ENCODE assay signal across 8 cellular contexts in genomic region chr19:30226464-30227070, GRCh38.
DNase-seq lines count a peak whose midpoint lies in the region; ATAC-seq, FAIRE-seq and TF ChIP-seq lines count a peak whose summit lies in the region.

No MANE protein-coding gene starts in this region.

- H3K9ac ChIP-seq in muscle layer of colon (ENCODE audit: low read length): no peak overlapping the region

- H3K4me3 Mint-ChIP-seq in MCF 10A (ENCODE audit: unreplicated experiment) (no peak overlapping the region), chondrocyte (ENCODE audit: unreplicated experiment) (peak overlapping the region; percentile 78)

- H3K36me3 ChIP-seq in breast epithelium (no peaks in the 10 kb centered on the region), muscle layer of colon (ENCODE audit: insufficient read depth, low read length) (no peaks in the 10 kb centered on the region)

- BruUV-seq in MCF 10A (replicated peaks; lab: Mats Ljungman, UMichigan): no TSS peak

- peaks cover 40% of the 10 kb centered on the region for H3K9me3 Mint-ChIP-seq in MCF 10A (ENCODE audit: unreplicated experiment)
- no peaks in the 10 kb centered on the region for H3K9me3 Mint-ChIP-seq in chondrocyte (ENCODE audit: low read depth)

- peaks cover 11 to 14% of the 10 kb centered on the region in 2 donors for H3K4me1 ChIP-seq in breast epithelium
- H3K4me1 ChIP-seq in muscle layer of colon (ENCODE audit: insufficient read depth, low read length): peaks cover 21% of the 10 kb centered on the region

- no peak for FAIRE-seq in H54 (lab: Jason Lieb, UNC)

- H3K27ac Mint-ChIP-seq in MCF 10A (ENCODE audit: low read depth, unreplicated experiment) (no peak overlapping the region), chondrocyte (ENCODE audit: unreplicated experiment) (peak overlapping the region; percentile 24)

- no peak for TF ChIP-seq POLR2A in breast epithelium (IDR thresholded peaks at IDR 0.05)
- TF ChIP-seq POLR2A in H54 (IDR thresholded peaks at IDR 0.05; ENCODE audit: low read depth, low read length): no peak

- no peaks in the 10 kb centered on the region for H3K4me1 Mint-ChIP-seq in MCF 10A (ENCODE audit: insufficient read depth, unreplicated experiment)
- peaks cover 32% of the 10 kb centered on the region for H3K4me1 Mint-ChIP-seq in chondrocyte (ENCODE audit: low read depth)

- H3K27me3 Mint-ChIP-seq in MCF 10A (ENCODE audit: insufficient read depth, unreplicated experiment) (no peaks in the 10 kb centered on the region), chondrocyte (ENCODE audit: low read depth) (peaks cover 66% of the 10 kb centered on the region)

- H3K9me3 ChIP-seq in breast epithelium (no peaks in the 10 kb centered on the region), muscle layer of colon (ENCODE audit: low read length) (no peaks in the 10 kb centered on the region)

- TF ChIP-seq CTCF in breast epithelium (IDR thresholded peaks at IDR 0.05) (no peak), MCF 10A (IDR thresholded peaks at IDR 0.05; ENCODE audit: unreplicated experiment) (no peak), chondrocyte (IDR thresholded peaks at IDR 0.05) (no peak)

- POLR2A ChIA-PET in MCF 10A (lab: Yijun Ruan, JAX): no interaction called here

- peaks cover 2 to 87% of the 10 kb centered on the region in 2 donors for H3K27me3 ChIP-seq in breast epithelium
- H3K27me3 ChIP-seq in muscle layer of colon (ENCODE audit: control insufficient read depth in 1 of 2, insufficient read depth in 2 of 2, low read length in 2 of 2): peaks cover 35 to 73% of the 10 kb centered on the region in 2 donors

- H3K27ac ChIP-seq in breast epithelium (no peak overlapping the region), muscle layer of colon (ENCODE audit: low read depth, low read length) (no peak overlapping the region)

- no peak for ATAC-seq in HG02798 (IDR thresholded peaks at IDR 0.05; ENCODE audit: poor library complexity, unreplicated experiment)

- no peaks in the 10 kb centered on the region for H3K36me3 Mint-ChIP-seq in MCF 10A (ENCODE audit: insufficient read depth, unreplicated experiment)
- peaks cover 3% of the 10 kb centered on the region for H3K36me3 Mint-ChIP-seq in chondrocyte (ENCODE audit: low read depth)

- DNase-seq in breast epithelium (ENCODE audit: low spot score in 2 of 2) (no peak), MCF 10A (ENCODE audit: unreplicated experiment) (no peak), chondrocyte (ENCODE audit: low spot score) (no peak), H54 (ENCODE audit: insufficient read length, low spot score) (no peak), SIG-M5 (lab: John Stamatoyannopoulos, UW) (no peak)
- no peak for DNase-seq in NK-92 treated with Interleukin-12 subunit alpha and Interleukin-12 subunit beta, amount 100 ng/mL, for 24 hours (lab: John Stamatoyannopoulos, UW)

- CTCF ChIA-PET in MCF 10A (lab: Yijun Ruan, JAX): no interaction called here

- peak overlapping the region; percentile 54 to 72 (median 60) for H3K4me3 ChIP-seq in breast epithelium
- peak overlapping the region; percentile 75 to 83 for H3K4me3 ChIP-seq in muscle layer of colon (ENCODE audit: low read depth in 1 of 2, low read length in 2 of 2)

- intact Hi-C loops in breast epithelium (cut with DNase I; ENCODE audit: low total_unique reads) (no loop called here), MCF 10A (cut with micrococcal nuclease) (no loop called here)
